Comparison of ENCODE assay signal across 26 cellular contexts in the genomic region with DNA sequence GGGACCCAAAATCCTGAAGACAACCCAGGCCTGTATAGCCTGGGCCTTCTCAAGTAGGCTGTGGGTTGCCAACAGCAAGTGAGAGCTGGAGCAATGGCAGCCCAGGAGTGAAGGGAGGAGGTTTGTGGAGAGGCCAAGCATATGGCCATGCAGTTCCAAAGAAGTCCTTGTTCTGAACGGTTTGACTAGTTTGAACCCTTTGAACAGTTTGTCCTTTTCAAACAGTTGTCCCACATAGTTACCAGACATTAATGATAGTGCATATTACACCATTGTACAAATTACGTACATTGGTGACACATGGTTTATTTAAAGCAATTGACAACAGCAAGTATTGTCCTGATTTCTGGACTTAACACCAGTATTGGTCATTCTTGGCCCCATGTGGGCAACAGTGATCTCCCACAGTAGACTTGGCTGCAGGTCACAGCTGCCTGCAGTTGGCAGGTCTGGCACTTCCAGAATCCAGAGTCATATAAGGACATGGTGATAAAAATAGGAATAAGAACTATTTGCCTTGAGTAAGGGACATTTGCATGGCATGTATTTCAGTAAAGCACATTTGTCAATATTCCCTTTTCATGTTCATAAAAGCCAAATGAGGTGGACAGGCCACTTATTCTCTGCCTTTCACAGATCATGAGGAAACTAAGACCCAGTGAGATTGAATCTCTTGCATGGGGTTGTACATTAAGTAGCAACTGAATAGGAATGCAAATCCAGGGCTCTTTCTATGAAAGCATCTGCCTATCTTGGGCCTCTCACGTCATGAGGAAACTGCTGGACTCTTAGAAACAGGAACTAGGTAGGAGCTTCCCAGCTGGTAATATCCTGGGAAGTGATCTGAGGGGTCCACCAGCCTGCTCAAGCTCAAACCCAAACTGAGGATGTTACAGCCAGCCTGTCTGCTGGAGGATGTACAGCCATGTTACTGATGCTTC. TPM values are rescaled to one million over a fixed set of nuclear protein-coding genes. Genes with fewer than 3 reads are reported as not detected.
"Had no signal": no experiment of that assay in that cellular context is flagged by ENCODE, and none has a peak within 500 bp of the region (broad histone marks: within the 10 kb centered on the region; RNA-seq: fewer than 3 reads in every experiment).

No MANE protein-coding gene starts in this region.

- H3K27me3 ChIP-seq: esophagus squamous epithelium, gastroesophageal sphincter, pancreas, sigmoid colon, spleen, upper lobe of left lung had no signal

- ATAC-seq: gastroesophageal sphincter, pancreas had no signal

- H3K4me3 ChIP-seq: coronary artery, esophagus squamous epithelium, gastroesophageal sphincter, pancreas, sigmoid colon, spleen, thoracic aorta, upper lobe of left lung had no signal

- H3K27ac ChIP-seq: coronary artery, esophagus squamous epithelium, gastroesophageal sphincter, neutrophil, pancreas, sigmoid colon, spleen, thoracic aorta, upper lobe of left lung had no signal

- H3K36me3 ChIP-seq: esophagus squamous epithelium, gastroesophageal sphincter, neutrophil, pancreas, sigmoid colon, spleen, thoracic aorta, upper lobe of left lung had no signal

- H3K4me1 ChIP-seq: esophagus squamous epithelium, gastroesophageal sphincter, pancreas, sigmoid colon, spleen, upper lobe of left lung had no signal

- DNase-seq: activated CD4-positive, alpha-beta memory T cell treated with anti-CD3 and anti-CD28 coated beads for 36 hours; activated CD4-positive, alpha-beta T cell treated with anti-CD3 and anti-CD28 coated beads for 48 hours; activated CD4-positive, CD25-positive, alpha-beta regulatory T cell; activated effector memory CD4-positive, alpha-beta T cell treated with Interleukin-2 at 50 U/mL for 16 hours; activated naive CD4-positive, alpha-beta T cell treated with anti-CD3 and anti-CD28 coated beads for 36 hours; activated T-cell treated with anti-CD3 and anti-CD28 coated beads, Interleukin-2, amount 50 U/mL, for 48 hours; amygdala; cerebellar nuclear complex; esophagus squamous epithelium; head of caudate nucleus; islet precursor cell; midbrain; pancreas; sigmoid colon; spleen; stimulated activated CD4-positive, alpha-beta T cell treated with anti-CD3 and anti-CD28 coated beads, Interleukin-4, amount 100 ng/mL, for 1 hour; stimulated activated naive CD4-positive, alpha-beta T cell; T-helper 1 cell; upper lobe of left lung had no signal

- H3K9me3 ChIP-seq: esophagus squamous epithelium, neutrophil, pancreas, sigmoid colon, spleen, thoracic aorta, upper lobe of left lung had no signal

- FAIRE-seq: pancreas had no signal

RNA-seq across cellular contexts. Expression of a gene that starts 30.3 kb away (rescaled TPM):
- total RNA-seq: activated CD4-positive, alpha-beta memory T cell treated with anti-CD3 and anti-CD28 coated beads for 36 hours; activated naive CD4-positive, alpha-beta T cell treated with anti-CD3 and anti-CD28 coated beads for 36 hours; bronchial epithelial cell; lung microvascular endothelial cell; sigmoid colon; upper lobe of left lung had no signal

RNA-seq across cellular contexts. Expression of a gene that starts 30.9 kb away (rescaled TPM):
- total RNA-seq: activated naive CD4-positive, alpha-beta T cell treated with anti-CD3 and anti-CD28 coated beads for 36 hours; bronchial epithelial cell; endodermal cell; esophagus squamous epithelium; gastroesophageal sphincter; lung microvascular endothelial cell; pancreas; sigmoid colon; spleen; thoracic aorta; upper lobe of left lung had no signal
- polyA plus RNA-seq: pancreas, sigmoid colon, spleen had no signal
